ENCODE assay signal across 1 cellular context in genomic region chr17:17757391-17757791, GRCh38.
TF ChIP-seq lines count a peak whose summit lies in the region.

No MANE protein-coding gene starts in this region.

TF ChIP-seq in neural cell, 6 proteins besides CTCF, POLR2A, EP300 and RAD21 (continued from another document):
- TF ChIP-seq REST (IDR thresholded peaks at IDR 0.05; ENCODE audit: borderline replicate concordance), result no peak
